8 cellular contexts compared by ENCODE assay signal in the genomic region with DNA sequence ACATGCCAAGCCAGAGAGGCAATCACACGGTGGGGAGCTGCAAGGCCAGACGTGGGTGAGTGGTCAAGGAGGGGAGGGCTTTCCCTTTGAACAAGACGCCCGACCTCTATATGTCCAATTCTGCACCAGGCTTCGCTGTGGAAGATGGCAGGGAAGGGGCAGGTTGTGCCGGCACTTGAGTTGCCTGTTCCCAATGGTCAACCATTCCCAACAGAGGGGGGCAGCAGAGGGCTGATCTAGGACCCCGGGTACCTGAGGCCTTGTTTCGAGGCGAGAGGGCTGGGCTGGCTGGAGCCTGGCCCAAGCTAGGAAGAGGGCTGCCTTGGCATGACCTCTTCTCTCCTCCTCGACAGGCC.
DNase-seq lines count a peak whose midpoint lies in the region; ATAC-seq and TF ChIP-seq lines count a peak whose summit lies in the region.

No MANE protein-coding gene starts in this region.

- ATAC-seq in mucosa of descending colon (peak; percentile 34), GM18909 (IDR thresholded peaks at IDR 0.05; ENCODE audit: poor library complexity, unreplicated experiment) (no peak), HG02840 (IDR thresholded peaks at IDR 0.05; ENCODE audit: low FRiP score, unreplicated experiment) (no peak)

- intact Hi-C loops in colonic mucosa (cut with DNase I), result loop anchor here (2.0 kb wide), 1 partner anchor 43 kb away; no protein-coding TSS in a partner anchor
- intact Hi-C loops in mucosa of descending colon (cut with DNase I, micrococcal nuclease), result no loop called here
- intact Hi-C loops in esophagus squamous epithelium (cut with DNase I), result no loop called here

- H3K27ac ChIP-seq in colonic mucosa (no peak overlapping the region), esophagus squamous epithelium (no peak overlapping the region)

- no peak for TF ChIP-seq CTCF in colonic mucosa (IDR thresholded peaks at IDR 0.05)
- TF ChIP-seq CTCF in mucosa of descending colon (IDR thresholded peaks at IDR 0.05), result no peak
- peak in 3 of 6 experiments; percentile 29 to 39 (median 34) for TF ChIP-seq CTCF in esophagus squamous epithelium (IDR thresholded peaks at IDR 0.05)

- no peak for TF ChIP-seq POLR2A in esophagus squamous epithelium (IDR thresholded peaks at IDR 0.05)

- no peak overlapping the region for H3K4me3 ChIP-seq in colonic mucosa
- no peak overlapping the region for H3K4me3 ChIP-seq in mucosa of descending colon
- no peak overlapping the region for H3K4me3 ChIP-seq in esophagus squamous epithelium

- 57 to 63% methylated on average over 7 to 8 of the region's 10 CpGs for WGBS in esophagus squamous epithelium, 2 donors

- DNase-seq in activated gamma-delta T cell treated with Interleukin-2 at 50 U/mL for 16 hours (peak; percentile 32), activated gamma-delta T cell (lab: John Stamatoyannopoulos, UW) (no peak), SHP77 treated with DMSO at 0.1 percent for 48 hours (lab: John Stamatoyannopoulos, UW) (peak; percentile 30), colonic mucosa (peak; percentile 56), mucosa of descending colon (peak in 2 of 3 donors; percentile 51 to 61), esophagus squamous epithelium (lab: John Stamatoyannopoulos, UW) (no peak)

- H3K27me3 ChIP-seq in colonic mucosa (no peaks in the 10 kb centered on the region), esophagus squamous epithelium (peaks cover 0 to 44% (median 0%) of the 10 kb centered on the region in 4 donors)

- H3K4me1 ChIP-seq in colonic mucosa (no peaks in the 10 kb centered on the region), mucosa of descending colon (ENCODE audit: low read depth) (peaks cover 4% of the 10 kb centered on the region), esophagus squamous epithelium (no peaks in the 10 kb centered on the region)

- H3K36me3 ChIP-seq in colonic mucosa (no peaks in the 10 kb centered on the region), mucosa of descending colon (ENCODE audit: low read depth) (no peaks in the 10 kb centered on the region), esophagus squamous epithelium (no peaks in the 10 kb centered on the region)

- H3K9ac ChIP-seq in colonic mucosa (ENCODE audit: low read depth in 2 of 2, low read length in 2 of 2), result no peak overlapping the region

- H3K9me3 ChIP-seq in colonic mucosa, result no peaks in the 10 kb centered on the region
- no peaks in the 10 kb centered on the region for H3K9me3 ChIP-seq in mucosa of descending colon
- H3K9me3 ChIP-seq in esophagus squamous epithelium, result no peaks in the 10 kb centered on the region

Comparison
In these comparisons a context has a peak if more than half of its experiments do, and no peak if none do; other contexts are left out.
1. DNase-seq: peak in activated gamma-delta T cell treated with Interleukin-2 at 50 U/mL for 16 hours (single experiment), SHP77 treated with DMSO at 0.1 percent for 48 hours (single experiment), colonic mucosa (single experiment) and mucosa of descending colon (2 of 3); none in activated gamma-delta T cell (single experiment) and esophagus squamous epithelium (single experiment).